Comparison of ENCODE assay signal across 19 cellular contexts in the genomic region with DNA sequence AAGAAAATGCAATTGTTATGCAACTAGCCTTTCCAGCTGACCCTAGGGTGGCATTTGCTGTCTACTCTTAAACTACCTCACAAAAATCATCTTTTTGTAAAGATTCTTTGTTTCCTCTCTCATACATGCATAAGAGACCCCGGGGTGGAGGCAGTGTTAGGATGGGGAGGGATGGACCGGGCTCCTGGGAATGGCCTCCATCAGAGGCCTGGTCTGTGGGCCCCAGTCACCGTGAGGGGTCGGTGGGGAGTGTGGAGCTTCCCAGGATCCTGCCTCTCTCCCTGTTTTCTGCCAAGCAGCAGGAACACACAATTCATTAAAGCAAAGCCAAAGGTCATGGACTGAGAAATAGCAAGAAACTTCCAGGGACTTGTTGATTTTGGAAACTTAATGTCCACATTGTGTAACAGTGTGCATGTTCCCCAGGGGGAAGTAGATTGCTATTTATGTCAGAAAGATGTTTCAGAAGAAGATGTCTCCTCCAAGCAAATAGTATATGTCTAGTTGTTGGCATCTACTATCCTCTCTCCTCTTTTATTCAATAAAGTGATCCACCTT.
DNase-seq lines count a peak whose midpoint lies in the region; ATAC-seq and TF ChIP-seq lines count a peak whose summit lies in the region.
"Had no signal": no experiment of that assay in that cellular context is flagged by ENCODE, and none has a peak within 500 bp of the region (broad histone marks: within the 10 kb centered on the region; RNA-seq: fewer than 3 reads in every experiment).

No MANE protein-coding gene starts in this region.

- no peaks in the 10 kb centered on the region for H3K36me3 Mint-ChIP-seq in chondrocyte (ENCODE audit: low read depth)
- no peaks in the 10 kb centered on the region for H3K36me3 Mint-ChIP-seq in CD8-positive, alpha-beta T cell
- H3K36me3 Mint-ChIP-seq: activated naive CD4-positive, alpha-beta T cell treated with anti-CD3 and anti-CD28 coated beads, Interleukin-2, amount 50 U/mL, for 24 hours had no signal

- no peak overlapping the region for H3K4me3 ChIP-seq in HEK293 (ENCODE audit: low read depth, low read length)
- no peak overlapping the region for H3K4me3 ChIP-seq in left ventricle myocardium inferior
- H3K4me3 ChIP-seq in CD8-positive, alpha-beta T cell (ENCODE audit: low read depth, low read length) = no peak overlapping the region
- H3K4me3 ChIP-seq: body of pancreas, HAP-1, hepatocyte, K562, upper lobe of left lung had no signal

- no peak overlapping the region for H3K4me3 Mint-ChIP-seq in chondrocyte (ENCODE audit: unreplicated experiment)
- H3K4me3 Mint-ChIP-seq in CD8-positive, alpha-beta T cell = no peak overlapping the region
- H3K4me3 Mint-ChIP-seq: activated naive CD4-positive, alpha-beta T cell treated with anti-CD3 and anti-CD28 coated beads, Interleukin-2, amount 50 U/mL, for 24 hours had no signal

- CTCF ChIA-PET in HEK293 (lab: Yijun Ruan, JAX) = no interaction called here
- CTCF ChIA-PET in CD8-positive, alpha-beta T cell (lab: Charles Lee) = no interaction called here

- DNase-seq in chondrocyte (ENCODE audit: low spot score) = no peak
- peak; percentile 25 for DNase-seq in left ventricle myocardium inferior
- peak; percentile 71 for DNase-seq in smooth muscle cell of the brain vasculature (ENCODE audit: low read depth, low spot score)
- DNase-seq in CD8-positive, alpha-beta T cell = no peak
- DNase-seq: body of pancreas; midbrain; NCI-H526; SHP77 treated with DMSO at 0.1 percent for 48 hours; stimulated activated naive CD8-positive, alpha-beta T cell treated with anti-CD3 and anti-CD28 coated beads, Interleukin-15, Interleukin-2, amounts not matched to agents 100 U/mL and 50 U/mL, for 24 hours; T-helper 1 cell had no signal

- H3K27me3 Mint-ChIP-seq in chondrocyte (ENCODE audit: low read depth) = no peaks in the 10 kb centered on the region
- H3K27me3 Mint-ChIP-seq in CD8-positive, alpha-beta T cell (ENCODE audit: low read depth) = peaks cover 2% of the 10 kb centered on the region

- H3K27ac Mint-ChIP-seq in chondrocyte (ENCODE audit: unreplicated experiment) = no peak overlapping the region
- H3K27ac Mint-ChIP-seq in CD8-positive, alpha-beta T cell = no peak overlapping the region
- H3K27ac Mint-ChIP-seq: activated naive CD4-positive, alpha-beta T cell treated with anti-CD3 and anti-CD28 coated beads, Interleukin-2, amount 50 U/mL, for 24 hours had no signal

- intact Hi-C loops in left ventricle myocardium inferior (cut with micrococcal nuclease) = no loop called here
- intact Hi-C loops in CD8-positive, alpha-beta T cell (cut with DNase I, micrococcal nuclease) = no loop called here

- no peak for ATAC-seq in CD8-positive, alpha-beta T cell
- ATAC-seq in HG03108 (IDR thresholded peaks at IDR 0.05; ENCODE audit: unreplicated experiment) (no peak), HG02981 (IDR thresholded peaks at IDR 0.05; ENCODE audit: unreplicated experiment) (no peak)
- ATAC-seq: body of pancreas; esophagus mucosa; K562; stimulated activated naive CD8-positive, alpha-beta T cell treated with anti-CD3 and anti-CD28 coated beads, Interleukin-15, Interleukin-2, amounts not matched to agents 100 U/mL and 50 U/mL, for 24 hours had no signal

- H3K9me3 Mint-ChIP-seq in chondrocyte (ENCODE audit: low read depth) = peaks cover 2% of the 10 kb centered on the region
- no peaks in the 10 kb centered on the region for H3K9me3 Mint-ChIP-seq in CD8-positive, alpha-beta T cell
- H3K9me3 Mint-ChIP-seq: activated naive CD4-positive, alpha-beta T cell treated with anti-CD3 and anti-CD28 coated beads, Interleukin-2, amount 50 U/mL, for 24 hours had no signal

- H3K27ac ChIP-seq in HEK293 (ENCODE audit: extremely low read depth, low read depth, low read length) (no peak overlapping the region), left ventricle myocardium inferior (replicated peaks) (peak overlapping the region; percentile 65)
- no peak overlapping the region for H3K27ac ChIP-seq in CD8-positive, alpha-beta T cell (ENCODE audit: low read depth, low read length)
- H3K27ac ChIP-seq: body of pancreas, hepatocyte, upper lobe of left lung had no signal

- no peaks in the 10 kb centered on the region for H3K36me3 ChIP-seq in HEK293 (ENCODE audit: control insufficient read depth in 2 of 2, insufficient read depth in 1 of 2, low read length in 2 of 2)
- no peaks in the 10 kb centered on the region for H3K36me3 ChIP-seq in left ventricle myocardium inferior
- no peaks in the 10 kb centered on the region for H3K36me3 ChIP-seq in CD8-positive, alpha-beta T cell (ENCODE audit: insufficient read depth, low read length)
- H3K36me3 ChIP-seq: HAP-1, upper lobe of left lung had no signal

- POLR2A ChIA-PET in HEK293 (lab: Yijun Ruan, JAX) = no interaction called here
- POLR2A ChIA-PET in CD8-positive, alpha-beta T cell (lab: Charles Lee) = no interaction called here

- H3K4me1 ChIP-seq in HEK293 (ENCODE audit: control insufficient read depth, insufficient read depth, low read length) (no peaks in the 10 kb centered on the region; the same call in 1 of the 2 replicates), left ventricle myocardium inferior (peaks cover 40% of the 10 kb centered on the region)
- H3K4me1 ChIP-seq in CD8-positive, alpha-beta T cell (ENCODE audit: insufficient read depth, low read length) = no peaks in the 10 kb centered on the region
- H3K4me1 ChIP-seq: body of pancreas, HAP-1, upper lobe of left lung had no signal

- H3K9me3 ChIP-seq in HEK293 (ENCODE audit: control insufficient read depth, insufficient read depth, low read depth, low read length) (no peaks in the 10 kb centered on the region), left ventricle myocardium inferior (replicated peaks) (no peaks in the 10 kb centered on the region)
- no peaks in the 10 kb centered on the region for H3K9me3 ChIP-seq in CD8-positive, alpha-beta T cell (ENCODE audit: low read length)
- H3K9me3 ChIP-seq: body of pancreas, HAP-1, upper lobe of left lung had no signal

- no peaks in the 10 kb centered on the region for H3K27me3 ChIP-seq in left ventricle myocardium inferior (ENCODE audit: low read depth)
- no peaks in the 10 kb centered on the region for H3K27me3 ChIP-seq in CD8-positive, alpha-beta T cell (ENCODE audit: insufficient read depth, low read length)
- H3K27me3 ChIP-seq: body of pancreas, hepatocyte, upper lobe of left lung had no signal

- no peak for TF ChIP-seq CTCF in HEK293 (tag by site-specific recombination; IDR thresholded peaks at IDR 0.05)
- TF ChIP-seq CTCF in chondrocyte (IDR thresholded peaks at IDR 0.05) = peak; percentile 15
- TF ChIP-seq CTCF in left ventricle myocardium inferior (IDR thresholded peaks at IDR 0.05; ENCODE audit: borderline replicate concordance) = no peak
- no peak for TF ChIP-seq CTCF in CD8-positive, alpha-beta T cell (IDR thresholded peaks at IDR 0.05)

- H3K4me1 Mint-ChIP-seq in chondrocyte (ENCODE audit: low read depth) = no peaks in the 10 kb centered on the region
- H3K4me1 Mint-ChIP-seq in CD8-positive, alpha-beta T cell (ENCODE audit: low read depth) = no peaks in the 10 kb centered on the region
- H3K4me1 Mint-ChIP-seq: activated naive CD4-positive, alpha-beta T cell treated with anti-CD3 and anti-CD28 coated beads, Interleukin-2, amount 50 U/mL, for 24 hours had no signal

TF ChIP-seq in HEK293, 187 proteins besides CTCF, POLR2A, EP300 and RAD21:
- no peak for TF ChIP-seq ZNF776 (tag by site-specific recombination; IDR thresholded peaks at IDR 0.05; ENCODE audit: borderline replicate concordance)
- TF ChIP-seq SCRT2 (tag by site-specific recombination; IDR thresholded peaks at IDR 0.05) = peak; percentile 55
- 0 out of 2 replicates have a peak, but pooled peaks have one; percentile 25 for TF ChIP-seq SCRT1 (tag by site-specific recombination; IDR thresholded peaks at IDR 0.05; ENCODE audit: borderline replicate concordance)
- TF ChIP-seq ZNF138 (tag by site-specific recombination; IDR thresholded peaks at IDR 0.05; ENCODE audit: borderline replicate concordance) = no peak
- TF ChIP-seq ZNF677 (tag by site-specific recombination; IDR thresholded peaks at IDR 0.05) = no peak
- peak; percentile 18; the same call in 1 of the 2 replicates for TF ChIP-seq ZIC2 (tag by site-specific recombination; IDR thresholded peaks at IDR 0.05)
- no peak for TF ChIP-seq SP3 (tag by site-specific recombination; IDR thresholded peaks at IDR 0.05)
- no peak for TF ChIP-seq MEIS1 (CRISPR knock-in tag; IDR thresholded peaks at IDR 0.05; ENCODE audit: borderline replicate concordance)
- no peak for TF ChIP-seq ZNF174 (tag by site-specific recombination; IDR thresholded peaks at IDR 0.05)
- TF ChIP-seq HOXA7 (CRISPR knock-in tag; IDR thresholded peaks at IDR 0.05; ENCODE audit: borderline replicate concordance) = no peak

Comparison
In these comparisons a context has a peak if more than half of its experiments do, and no peak if none do; other contexts are left out.
1. DNase-seq: peak in left ventricle myocardium inferior (single experiment) and smooth muscle cell of the brain vasculature (single experiment); none in chondrocyte (single experiment) and CD8-positive, alpha-beta T cell (0 of 7).